In genomic region chr11:34214961-34215805, GRCh38 we compare ENCODE assay signal across 8 cellular contexts.
DNase-seq lines count a peak whose midpoint lies in the region; ATAC-seq and TF ChIP-seq lines count a peak whose summit lies in the region.

No MANE protein-coding gene starts in this region.

- 26 to 30% methylated on average over 5 of the region's 5 CpGs for WGBS in GM23248 (ENCODE audit: low coverage in 1 of 2, low lambda C conversion rate in 2 of 2, missing lambda C conversion rate in 2 of 2), 2 experiments

- in situ Hi-C loops in GM23248 (cut with MboI), result no loop called here

- no peaks in the 10 kb centered on the region for H3K9me3 ChIP-seq in GM23248 (ENCODE audit: low read depth)
- no peaks in the 10 kb centered on the region for H3K9me3 ChIP-seq in WERI-Rb-1 (ENCODE audit: severe bottlenecking)

- DNase-seq in GM23248 (peak; percentile 93), hippocampal formation (lab: John Stamatoyannopoulos, UW) (no peak), putamen (ENCODE audit: low spot score) (no peak), WERI-Rb-1 (no peak)
- peak; percentile 76 to 84 for DNase-seq in stimulated activated CD8-positive, alpha-beta memory T cell treated with anti-CD3 and anti-CD28 coated beads, Interleukin-15, amount 100 ng/mL, for 48 hours (ENCODE audit: low read depth in 2 of 2)

- no peaks in the 10 kb centered on the region for H3K27me3 ChIP-seq in GM23248 (replicated peaks; ENCODE audit: insufficient read depth)
- no peaks in the 10 kb centered on the region for H3K27me3 ChIP-seq in WERI-Rb-1 (ENCODE audit: insufficient read depth, low read depth, severe bottlenecking)

- no peaks in the 10 kb centered on the region for H3K9me2 ChIP-seq in GM23248 (ENCODE audit: insufficient read depth)

- peaks cover 5% of the 10 kb centered on the region; the same call in 1 of the 2 replicates for H4K20me1 ChIP-seq in GM23248 (ENCODE audit: insufficient read depth)

- no peak overlapping the region for H3K4me2 ChIP-seq in GM23248 (ENCODE audit: unreplicated experiment)

- TF ChIP-seq CTCF in VCaP (conservative IDR thresholded peaks at IDR 0.05), result no peak
- TF ChIP-seq CTCF in WERI-Rb-1 (IDR thresholded peaks at IDR 0.05; ENCODE audit: low read depth, low read length), result no peak

- peak; percentile 74 for ATAC-seq in esophagus mucosa
- no peak for ATAC-seq in HG02938 (IDR thresholded peaks at IDR 0.05; ENCODE audit: unreplicated experiment)

- peaks cover 22% of the 10 kb centered on the region for H3K4me1 ChIP-seq in GM23248 (ENCODE audit: insufficient read depth)

- H3K27ac ChIP-seq in GM23248, result peak overlapping the region; percentile 57
- H3K27ac ChIP-seq in VCaP, result peak overlapping the region; percentile 28; the same call in 1 of the 2 replicates
- no peak overlapping the region for H3K27ac ChIP-seq in WERI-Rb-1

- no peaks in the 10 kb centered on the region for H3K79me2 ChIP-seq in GM23248 (ENCODE audit: insufficient read depth)

- H3K9ac ChIP-seq in GM23248, result no peak overlapping the region

- H3K36me3 ChIP-seq in GM23248 (ENCODE audit: low read depth) (no peaks in the 10 kb centered on the region), WERI-Rb-1 (no peaks in the 10 kb centered on the region)

- H3K4me3 ChIP-seq in GM23248, result no peak overlapping the region
- no peak overlapping the region for H3K4me3 ChIP-seq in WERI-Rb-1 (ENCODE audit: low read depth, low read length)

- no peak overlapping the region for H2AFZ ChIP-seq in GM23248

- peaks cover 23% of the 10 kb centered on the region for H3F3A ChIP-seq in GM23248 (ENCODE audit: insufficient read depth)

Comparison
In these comparisons a context has a peak if more than half of its experiments do, and no peak if none do; other contexts are left out.
1. DNase-seq: peak in GM23248 (single experiment) and stimulated activated CD8-positive, alpha-beta memory T cell treated with anti-CD3 and anti-CD28 coated beads, Interleukin-15, amount 100 ng/mL, for 48 hours (2 of 2); none in hippocampal formation (0 of 2), putamen (single experiment) and WERI-Rb-1 (single experiment).